In genomic region chr10:1126461-1126860, GRCh38 we compare ENCODE assay signal across 1 cellular context.
TF ChIP-seq lines count a peak whose summit lies in the region.

No MANE protein-coding gene starts in this region.

TF ChIP-seq in GM23338, 12 proteins besides CTCF, POLR2A, EP300 and RAD21 (continued from another document):
- no peak for TF ChIP-seq ZNF462 (CRISPR knock-in tag; IDR thresholded peaks at IDR 0.05)
